In the genomic region with DNA sequence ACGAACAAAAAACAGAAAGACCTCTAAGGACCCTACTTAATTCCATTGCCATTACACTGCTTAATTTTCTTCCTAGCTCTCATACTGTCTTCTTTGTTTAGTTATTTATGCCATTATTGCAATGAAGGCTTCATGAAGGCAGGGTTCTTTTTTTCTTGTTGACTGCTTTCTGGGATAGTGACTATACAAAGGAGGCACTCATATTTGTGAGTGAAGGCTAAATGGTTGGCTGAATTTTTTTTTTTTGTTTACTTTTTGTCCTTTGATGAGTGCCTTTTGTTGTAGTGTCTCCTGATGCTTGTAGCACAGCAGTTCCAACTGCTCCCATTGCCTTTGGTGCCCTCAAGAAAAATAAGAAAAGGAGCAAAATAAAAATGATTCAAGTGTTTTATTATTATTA, we compare ENCODE assay signal across 15 cellular contexts.
"Had no signal": no experiment of that assay in that cellular context is flagged by ENCODE, and none has a peak within 500 bp of the region (broad histone marks: within the 10 kb centered on the region; RNA-seq: fewer than 3 reads in every experiment).

No MANE protein-coding gene starts in this region.

- H3K9me3 Mint-ChIP-seq: activated T-helper 2 cell treated with anti-CD3 and anti-CD28 coated beads, Interferon-gamma antibody, Interleukin-2, Interleukin-4, amounts not matched to agents 10 μg/mL and 5 μg/mL and 100 μg/mL, durations not matched to agents 14 hours and 24 hours and 36 hours; central memory CD8-positive, alpha-beta T cell had no signal

- H3K27me3 Mint-ChIP-seq: central memory CD8-positive, alpha-beta T cell had no signal

- DNase-seq: activated CD4-positive, CD25-positive, alpha-beta regulatory T cell; activated naive CD4-positive, alpha-beta T cell treated with anti-CD3 and anti-CD28 coated beads, Interleukin-2, amount 50 U/mL, for 16 hours; adrenal gland; cortex of kidney; effector memory CD4-positive, alpha-beta T cell; hippocampal formation; kidney glomerular epithelial cell; pancreas; stimulated activated CD4-positive, alpha-beta T cell treated with anti-CD3 and anti-CD28 coated beads, Interleukin-4, amount 100 ng/mL, for 1 hour; stimulated activated CD8-positive, alpha-beta memory T cell treated with anti-CD3 and anti-CD28 coated beads, Interleukin-4, amount 100 ng/mL, for 48 hours; stimulated activated naive CD8-positive, alpha-beta T cell treated with anti-CD3 and anti-CD28 coated beads, Interleukin-15, Interleukin-2, amounts not matched to agents 100 U/mL and 50 U/mL, for 24 hours had no signal

- H3K27ac Mint-ChIP-seq: activated T-helper 2 cell treated with anti-CD3 and anti-CD28 coated beads, Interferon-gamma antibody, Interleukin-2, Interleukin-4, amounts not matched to agents 10 μg/mL and 5 μg/mL and 100 μg/mL, durations not matched to agents 14 hours and 24 hours and 36 hours had no signal

- H3K27me3 ChIP-seq: adrenal gland, pancreas had no signal

- H3K27ac ChIP-seq: adrenal gland, epithelial cell of prostate, pancreas, thoracic aorta had no signal

- H3K4me3 ChIP-seq: adrenal gland, pancreas, thoracic aorta had no signal

- H3K4me3 Mint-ChIP-seq: central memory CD8-positive, alpha-beta T cell had no signal
